Comparison of ENCODE assay signal across 18 cellular contexts in genomic region chr2:173496746-173497145, GRCh38.
DNase-seq lines count a peak whose midpoint lies in the region; ATAC-seq, FAIRE-seq and TF ChIP-seq lines count a peak whose summit lies in the region.
"Had no signal": no experiment of that assay in that cellular context is flagged by ENCODE, and none has a peak within 500 bp of the region (broad histone marks: within the 10 kb centered on the region; RNA-seq: fewer than 3 reads in every experiment).

No MANE protein-coding gene starts in this region.

- H3K9me3 ChIP-seq in IMR-90 (ENCODE audit: control insufficient read depth, insufficient read depth, low read length) (no peaks in the 10 kb centered on the region), osteoblast (ENCODE audit: low read depth, low read length) (no peaks in the 10 kb centered on the region), kidney (ENCODE audit: control insufficient read depth in 1 of 2, low read length in 2 of 2) (peaks cover 0 to 9% of the 10 kb centered on the region in 2 donors), small intestine (ENCODE audit: control insufficient read depth, low read depth) (no peaks in the 10 kb centered on the region)
- H3K9me3 ChIP-seq: upper lobe of right lung had no signal

- H4K8ac ChIP-seq in IMR-90 (ENCODE audit: low read depth in 2 of 2, low read length in 2 of 2), result no peak overlapping the region

- TF ChIP-seq CTCF in AG09319 (IDR thresholded peaks at IDR 0.05; ENCODE audit: low read depth, low read length), result no peak
- no peak for TF ChIP-seq CTCF in IMR-90 (conservative IDR thresholded peaks at IDR 0.05; ENCODE audit: low read depth, low read length)
- no peak for TF ChIP-seq CTCF in epithelial cell of esophagus (IDR thresholded peaks at IDR 0.05; ENCODE audit: insufficient read depth, low read depth, low read length, missing control alignments)
- no peak for TF ChIP-seq CTCF in osteoblast (IDR thresholded peaks at IDR 0.05; ENCODE audit: extremely low read depth, low read depth, low read length)
- no peak for TF ChIP-seq CTCF in kidney (IDR thresholded peaks at IDR 0.05; ENCODE audit: borderline replicate concordance, extremely low read depth, insufficient read depth)

- no peak overlapping the region for H4K5ac ChIP-seq in IMR-90 (ENCODE audit: low read depth, low read length)

- no peak overlapping the region for H2BK20ac ChIP-seq in IMR-90 (ENCODE audit: low read depth, low read length)

- H4K91ac ChIP-seq in IMR-90 (ENCODE audit: insufficient read depth, low read depth, low read length), result no peak overlapping the region

- H3K36me3 ChIP-seq in IMR-90 (ENCODE audit: control insufficient read depth, insufficient read depth, low read length) (no peaks in the 10 kb centered on the region), osteoblast (ENCODE audit: insufficient read depth, low read length) (no peaks in the 10 kb centered on the region), kidney (ENCODE audit: control insufficient read depth in 1 of 2, insufficient read depth in 2 of 2, low read length in 2 of 2) (no peaks in the 10 kb centered on the region), small intestine (ENCODE audit: control insufficient read depth in 2 of 2, insufficient read depth in 2 of 2, low read length in 2 of 2) (no peaks in the 10 kb centered on the region)
- H3K36me3 ChIP-seq: BLaER1, esophagus squamous epithelium, upper lobe of right lung, WERI-Rb-1 had no signal

- H3K14ac ChIP-seq in IMR-90 (replicated peaks; ENCODE audit: low read depth, low read length), result no peak overlapping the region

- no peak overlapping the region for H2BK15ac ChIP-seq in IMR-90 (ENCODE audit: low read depth, low read length)

- no peak overlapping the region for H3K18ac ChIP-seq in IMR-90 (ENCODE audit: low read depth, low read length)

- H3K56ac ChIP-seq in IMR-90 (ENCODE audit: extremely low read depth, insufficient read depth, low read length), result no peak overlapping the region

- H2BK5ac ChIP-seq in IMR-90 (ENCODE audit: low read depth, low read length, poor library complexity, severe bottlenecking), result no peak overlapping the region

- no CpG with 5 or more reads among the region's 3 CpGs for WGBS in IMR-90 (ENCODE audit: extremely low coverage in 2 of 2, insufficient read length in 1 of 2), 2 experiments
- WGBS in small intestine, 3 donors, result 52 to 65% (median 54%) methylated on average over 3 of the region's 3 CpGs

- in situ Hi-C loops in IMR-90 (cut with MboI; ENCODE audit: low sequenced_read_pairs), result no loop called here

- TF ChIP-seq RAD21 in IMR-90 (IDR thresholded peaks at IDR 0.05; ENCODE audit: low read length), result no peak

- DNase-seq in AG09319 (ENCODE audit: extremely low read depth, low read depth) (peak; percentile 18), IMR-90 (peak; percentile 53), epithelial cell of esophagus (ENCODE audit: low read depth) (peak; percentile 6), osteoblast (ENCODE audit: insufficient read length, low spot score, missing footprints) (no peak), kidney (no peak), head of caudate nucleus (no peak), small intestine (no peak), Right ventricle myocardium inferior (ENCODE audit: missing footprints) (no peak)
- DNase-seq: DMS 273 treated with DMSO at 0.1 percent for 48 hours; esophagus squamous epithelium; left ventricle myocardium superior; NCI-H2081; RPMI8226; stimulated activated naive CD4-positive, alpha-beta T cell; upper lobe of right lung; WERI-Rb-1 had no signal

- H3K27ac ChIP-seq in IMR-90 (ENCODE audit: insufficient read depth, low read length) (no peak overlapping the region), osteoblast (ENCODE audit: low read depth, low read length) (no peak overlapping the region), kidney (ENCODE audit: low read depth in 2 of 2, low read length in 2 of 2) (no peak overlapping the region), small intestine (ENCODE audit: low read depth in 1 of 2, low read length in 1 of 2) (no peak overlapping the region)
- H3K27ac ChIP-seq: BLaER1, esophagus squamous epithelium, upper lobe of right lung, WERI-Rb-1 had no signal

- TF ChIP-seq POLR2A in IMR-90 (IDR thresholded peaks at IDR 0.05; ENCODE audit: low read depth, low read length), result no peak

- dilution Hi-C loops in IMR-90 (cut with HindIII; ENCODE audit: low sequenced_read_pairs, unreplicated experiment), result no loop called here

- H3K9ac ChIP-seq in IMR-90 (ENCODE audit: low read depth, low read length) (no peak overlapping the region), kidney (ENCODE audit: low read length in 2 of 2) (no peak overlapping the region)
- H3K9ac ChIP-seq: BLaER1 had no signal

- no peak overlapping the region for H3K4me3 ChIP-seq in IMR-90 (ENCODE audit: insufficient read depth, low read depth, low read length)
- H3K4me3 ChIP-seq in epithelial cell of esophagus (ENCODE audit: low read length), result no peak overlapping the region
- H3K4me3 ChIP-seq in osteoblast (ENCODE audit: insufficient read depth, low read length), result peak overlapping the region; percentile 44
- no peak overlapping the region for H3K4me3 ChIP-seq in kidney (ENCODE audit: low read length in 2 of 2)
- H3K4me3 ChIP-seq in small intestine (ENCODE audit: low read depth in 1 of 2, low read length in 2 of 2), result no peak overlapping the region
- H3K4me3 ChIP-seq: BLaER1, esophagus squamous epithelium, GM23338, upper lobe of right lung had no signal

- H3K79me1 ChIP-seq in IMR-90 (ENCODE audit: low read depth in 1 of 2, low read length in 2 of 2), result no peaks in the 10 kb centered on the region

- no peak overlapping the region for H3K4ac ChIP-seq in IMR-90 (ENCODE audit: low read depth, low read length)

- no peaks in the 10 kb centered on the region for H3K79me2 ChIP-seq in osteoblast (ENCODE audit: insufficient read depth, low read length)

- intact Hi-C loops in IMR-90 (cut with micrococcal nuclease), result no loop called here
- intact Hi-C loops in kidney (cut with DNase I), result no loop called here
- intact Hi-C loops in head of caudate nucleus (cut with DNase I), result no loop called here
- intact Hi-C loops in Right ventricle myocardium inferior (cut with DNase I), result no loop called here

- CTCF ChIA-PET in IMR-90 (lab: Yijun Ruan, JAX), result no interaction called here

- POLR2A ChIA-PET in IMR-90 (lab: Charles Lee; ENCODE audit: unreplicated experiment), result no interaction called here

- no peak overlapping the region for H2BK120ac ChIP-seq in IMR-90 (ENCODE audit: low read depth, low read length)

- H3K4me1 ChIP-seq in IMR-90 (ENCODE audit: control insufficient read depth, insufficient read depth, low read length) (0 out of 2 replicates have a peak, but pooled peaks cover 2% of the 10 kb centered on the region), osteoblast (ENCODE audit: insufficient read depth, low read length) (no peaks in the 10 kb centered on the region), kidney (ENCODE audit: control insufficient read depth in 1 of 2, insufficient read depth in 1 of 2, low read depth in 1 of 2, low read length in 2 of 2) (no peaks in the 10 kb centered on the region), small intestine (ENCODE audit: control insufficient read depth in 2 of 2, insufficient read depth in 1 of 2, low read depth in 1 of 2, low read length in 1 of 2) (no peaks in the 10 kb centered on the region)
- H3K4me1 ChIP-seq: BLaER1, esophagus squamous epithelium, upper lobe of right lung had no signal

- H3K9me1 ChIP-seq in IMR-90 (ENCODE audit: insufficient read depth, low read length), result no peaks in the 10 kb centered on the region

- H2AK5ac ChIP-seq in IMR-90 (ENCODE audit: low read depth, low read length), result no peak overlapping the region

- H3K4me2 ChIP-seq in IMR-90 (ENCODE audit: low read depth, low read length) (peak overlapping the region; percentile 82), osteoblast (ENCODE audit: insufficient read depth, low read length) (peak overlapping the region; percentile 55)
- H3K4me2 ChIP-seq: BLaER1, GM23338 had no signal

- ATAC-seq in IMR-90 (ENCODE audit: low read depth) (peak; percentile 73), Right ventricle myocardium inferior (no peak)
- ATAC-seq: GM23338, left ventricle myocardium superior, upper lobe of right lung had no signal

- H3K27me3 ChIP-seq in IMR-90 (ENCODE audit: control insufficient read depth, insufficient read depth, low read length) (no peaks in the 10 kb centered on the region; the same call in 1 of the 2 replicates), osteoblast (ENCODE audit: insufficient read depth, low read length) (no peaks in the 10 kb centered on the region), small intestine (ENCODE audit: control insufficient read depth in 2 of 2, insufficient read depth in 2 of 2, low read length in 2 of 2) (no peaks in the 10 kb centered on the region)
- H3K27me3 ChIP-seq: BLaER1, esophagus squamous epithelium, upper lobe of right lung had no signal

- H2AFZ ChIP-seq in IMR-90 (replicated peaks; ENCODE audit: low read length, poor library complexity) (no peak overlapping the region), osteoblast (ENCODE audit: low read length) (peak overlapping the region; percentile 16)
- H2AFZ ChIP-seq: GM23338 had no signal

- no TSS peak for BruUV-seq in IMR-90 (replicated peaks; lab: Mats Ljungman, UMichigan)

- H4K20me1 ChIP-seq in IMR-90 (ENCODE audit: insufficient read depth, low read length) (no peaks in the 10 kb centered on the region), osteoblast (ENCODE audit: insufficient read depth, low read length) (no peaks in the 10 kb centered on the region)
- H4K20me1 ChIP-seq: BLaER1 had no signal

- H2AK9ac ChIP-seq in IMR-90 (replicated peaks; ENCODE audit: low read depth, low read length, poor library complexity), result no peak overlapping the region

- no peak overlapping the region for H3K23ac ChIP-seq in IMR-90 (ENCODE audit: low read depth, low read length)

- FAIRE-seq in kidney (lab: Jason Lieb, UNC) (no peak), small intestine (lab: Jason Lieb, UNC) (no peak)

TF ChIP-seq in IMR-90, 13 proteins besides CTCF, POLR2A, EP300 and RAD21:
- no peak for TF ChIP-seq SMC3 (IDR thresholded peaks at IDR 0.05; ENCODE audit: low read depth, low read length)
- no peak for TF ChIP-seq BHLHE40 (IDR thresholded peaks at IDR 0.05; ENCODE audit: low read depth, low read length)
- TF ChIP-seq FOS (IDR thresholded peaks at IDR 0.05; ENCODE audit: low read depth, low read length), result no peak
- TF ChIP-seq CEBPB (IDR thresholded peaks at IDR 0.05; ENCODE audit: low read depth, low read length), result no peak
- TF ChIP-seq ELK1 (IDR thresholded peaks at IDR 0.05; ENCODE audit: borderline replicate concordance, low read depth, low read length), result no peak
- no peak for TF ChIP-seq CHD1 (IDR thresholded peaks at IDR 0.05; ENCODE audit: low read depth, low read length)
TF ChIP-seq in IMR-90: peak in this region for 0.

Comparison
In these comparisons a context has a peak if more than half of its experiments do, and no peak if none do; other contexts are left out.
1. DNase-seq: peak in AG09319 (single experiment), IMR-90 (single experiment) and epithelial cell of esophagus (single experiment); none in osteoblast (single experiment), kidney (single experiment), head of caudate nucleus (0 of 42), small intestine (single experiment) and Right ventricle myocardium inferior (single experiment).